ENCODE assay signal across 1 cellular context in the genomic region with DNA sequence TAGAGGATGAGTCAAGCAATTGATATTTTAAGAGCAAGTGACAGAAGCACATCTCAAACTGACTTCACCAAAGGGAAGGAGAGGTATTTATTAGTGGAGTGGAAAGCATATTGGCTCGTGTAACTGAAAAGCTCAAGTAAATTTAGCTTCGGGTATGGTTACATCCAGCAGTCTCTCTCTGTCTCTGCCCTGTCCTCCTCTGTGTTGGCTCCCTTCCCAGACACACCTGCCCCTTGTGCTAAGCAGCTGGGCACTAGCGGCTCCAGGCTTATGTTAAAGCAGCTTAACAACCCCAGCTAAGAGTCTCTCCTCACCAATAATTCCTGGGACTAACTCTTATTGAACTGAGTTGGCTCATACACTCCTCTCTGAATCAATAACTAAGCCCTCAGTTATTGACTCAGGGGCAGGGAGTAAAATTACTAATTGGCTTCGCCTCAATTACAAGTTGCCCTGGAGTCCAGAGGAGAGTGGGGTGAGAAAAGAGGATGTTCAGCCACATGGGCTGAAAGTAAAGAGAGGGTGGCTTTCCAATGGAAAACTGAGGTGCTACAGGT.
TF ChIP-seq lines count a peak whose summit lies in the region.

No MANE protein-coding gene starts in this region.

TF ChIP-seq in SK-N-SH, 30 proteins besides CTCF, POLR2A, EP300 and RAD21 (continued from another document):
- TF ChIP-seq, protein P1, sequence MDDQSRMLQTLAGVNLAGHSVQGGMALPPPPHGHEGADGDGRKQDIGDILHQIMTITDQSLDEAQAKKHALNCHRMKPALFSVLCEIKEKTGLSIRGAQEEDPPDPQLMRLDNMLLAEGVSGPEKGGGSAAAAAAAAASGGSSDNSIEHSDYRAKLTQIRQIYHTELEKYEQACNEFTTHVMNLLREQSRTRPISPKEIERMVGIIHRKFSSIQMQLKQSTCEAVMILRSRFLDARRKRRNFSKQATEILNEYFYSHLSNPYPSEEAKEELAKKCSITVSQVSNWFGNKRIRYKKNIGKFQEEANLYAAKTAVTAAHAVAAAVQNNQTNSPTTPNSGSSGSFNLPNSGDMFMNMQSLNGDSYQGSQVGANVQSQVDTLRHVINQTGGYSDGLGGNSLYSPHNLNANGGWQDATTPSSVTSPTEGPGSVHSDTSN (IDR thresholded peaks at IDR 0.05): no peak
- TF ChIP-seq SMC3 (IDR thresholded peaks at IDR 0.05; ENCODE audit: low read depth, low read length): no peak
- TF ChIP-seq NFIC (IDR thresholded peaks at IDR 0.05; ENCODE audit: borderline replicate concordance): no peak
- TF ChIP-seq ELF1 (IDR thresholded peaks at IDR 0.05): no peak
